ENCODE assay signal across 8 cellular contexts in the genomic region with DNA sequence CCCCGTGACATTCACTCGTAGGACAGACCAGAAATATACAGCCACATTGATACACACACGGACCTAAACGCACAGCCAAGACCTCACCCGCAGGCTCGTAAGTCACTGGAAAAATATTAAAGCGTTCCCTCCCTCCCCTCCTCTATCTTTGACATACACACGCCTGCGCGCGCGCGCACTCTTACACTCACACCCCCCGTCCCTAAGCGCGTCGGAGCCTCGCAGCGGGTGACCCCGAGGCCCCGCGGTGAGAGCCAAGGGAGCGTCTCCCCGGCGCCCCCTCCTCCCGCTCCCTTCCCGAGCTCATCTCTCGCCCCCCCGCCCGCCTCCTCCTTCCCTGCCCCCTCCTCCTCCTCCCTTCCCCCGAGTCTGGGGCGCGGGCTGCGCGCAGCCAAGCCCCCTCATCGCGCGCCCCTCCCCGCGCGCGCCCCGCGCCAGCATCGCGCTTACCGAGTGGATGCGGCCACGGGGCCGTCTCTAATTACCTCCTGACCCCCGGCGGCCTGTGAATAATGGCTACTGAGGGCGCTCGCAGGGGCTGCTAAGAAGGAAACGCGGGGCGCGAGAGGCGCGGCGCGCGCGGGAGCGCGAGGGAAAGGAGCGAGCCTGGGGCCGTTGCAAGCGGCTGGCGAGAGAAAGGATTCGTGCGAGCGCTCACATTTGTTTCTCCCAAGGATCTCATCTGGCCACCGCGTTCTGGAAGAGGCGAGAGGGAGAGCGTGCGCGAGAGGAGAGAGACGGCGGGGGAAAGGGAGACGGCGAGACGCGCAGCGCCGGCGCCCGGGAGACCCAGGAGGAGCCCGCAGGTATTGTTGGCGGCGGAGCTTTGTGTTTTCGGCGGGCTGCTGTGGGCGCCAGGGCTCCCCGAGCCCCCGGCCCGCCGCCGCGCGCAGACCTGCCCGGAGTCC. TPM values are rescaled to one million over a fixed set of nuclear protein-coding genes. Genes with fewer than 3 reads are reported as not detected.
A peak's percentile ranks its signal among the peaks of the same experiment; 100 is the strongest.
DNase-seq lines count a peak whose midpoint lies in the region; ATAC-seq and TF ChIP-seq lines count a peak whose summit lies in the region.

No MANE protein-coding gene starts in this region.

- H3K9me3 ChIP-seq in endodermal cell (ENCODE audit: control insufficient read depth, low read length) (no peaks in the 10 kb centered on the region), mucosa of rectum (ENCODE audit: control insufficient read depth in 2 of 2, low read length in 2 of 2) (no peaks in the 10 kb centered on the region), tibial nerve (no peaks in the 10 kb centered on the region)

- H3K4me3 ChIP-seq in endodermal cell (ENCODE audit: low read length) (peak overlapping the region; percentile 85), mucosa of rectum (ENCODE audit: low read length in 2 of 2) (peak overlapping the region; percentile 50 to 53), tibial nerve (peak overlapping the region; percentile 38 to 65 (median 53))

- H3K36me3 ChIP-seq in endodermal cell (ENCODE audit: control insufficient read depth, insufficient read depth, low read length) (no peaks in the 10 kb centered on the region), mucosa of rectum (ENCODE audit: control insufficient read depth in 2 of 2, insufficient read depth in 2 of 2, low read length in 2 of 2) (no peaks in the 10 kb centered on the region), tibial nerve (no peaks in the 10 kb centered on the region)

- H3K4me1 Mint-ChIP-seq in endodermal cell: peaks cover 27% of the 10 kb centered on the region

- no peak for TF ChIP-seq CTCF in endodermal cell (conservative IDR thresholded peaks at IDR 0.05)
- TF ChIP-seq CTCF in tibial nerve (IDR thresholded peaks at IDR 0.05): no peak

- H3K27ac ChIP-seq in endodermal cell (ENCODE audit: low read depth, low read length) (peak overlapping the region; percentile 86), mucosa of rectum (ENCODE audit: low read depth in 2 of 2, low read length in 2 of 2) (peak overlapping the region in 1 of 2 donors; percentile 38), tibial nerve (peak overlapping the region; percentile 34 to 77 (median 65))

- H3K4me1 ChIP-seq in endodermal cell (ENCODE audit: control insufficient read depth, insufficient read depth, low read length) (peaks cover 8% of the 10 kb centered on the region), mucosa of rectum (ENCODE audit: control insufficient read depth in 2 of 2, insufficient read depth in 2 of 2, low read length in 2 of 2) (peaks cover 7 to 10% of the 10 kb centered on the region in 2 donors), tibial nerve (peaks cover 0 to 75% (median 26%) of the 10 kb centered on the region in 4 donors)

- H3K27me3 Mint-ChIP-seq in endodermal cell (ENCODE audit: insufficient read depth): peaks cover 89% of the 10 kb centered on the region

- peak overlapping the region; percentile 89 for H3K27ac Mint-ChIP-seq in endodermal cell

- no peak for ATAC-seq in GM18873 (IDR thresholded peaks at IDR 0.05; ENCODE audit: low FRiP score, unreplicated experiment)

- H3K27me3 ChIP-seq in endodermal cell (ENCODE audit: control insufficient read depth, insufficient read depth, low read length, poor library complexity, severe bottlenecking): peaks cover 45% of the 10 kb centered on the region
- H3K27me3 ChIP-seq in mucosa of rectum (ENCODE audit: control insufficient read depth in 2 of 2, insufficient read depth in 2 of 2, low read length in 2 of 2): no peaks in the 10 kb centered on the region
- no peaks in the 10 kb centered on the region for H3K27me3 ChIP-seq in tibial nerve

- peaks cover 6% of the 10 kb centered on the region for H3K36me3 Mint-ChIP-seq in endodermal cell (ENCODE audit: low read depth)

- 1 to 4% methylated on average over 28 to 100 of the region's 103 CpGs for WGBS in endodermal cell (ENCODE audit: insufficient coverage in 1 of 2, insufficient read length in 1 of 2), 2 experiments
- WGBS in tibial nerve, 2 donors: 1 to 4% methylated on average over 76 to 98 of the region's 103 CpGs

- no peak for TF ChIP-seq POLR2A in tibial nerve (IDR thresholded peaks at IDR 0.05)

- TF ChIP-seq EP300 in tibial nerve (IDR thresholded peaks at IDR 0.05): no peak

- peak overlapping the region; percentile 84 for H3K4me3 Mint-ChIP-seq in endodermal cell

- no peaks in the 10 kb centered on the region for H3K9me3 Mint-ChIP-seq in endodermal cell

- DNase-seq in AG20443 (ENCODE audit: low spot score): peak; percentile 87
- DNase-seq in HCEC 1CT: peak; percentile 70
- DNase-seq in activated CD4-positive, alpha-beta T cell treated with anti-CD3 and anti-CD28 coated beads for 48 hours: peak; percentile 57
- peak; percentile 88 for DNase-seq in endodermal cell
- no peak for DNase-seq in tibial nerve (ENCODE audit: low spot score in 2 of 2)
- no peak for DNase-seq in HuH-7 (ENCODE audit: low spot score)

- H3K9ac ChIP-seq in endodermal cell (ENCODE audit: extremely low read depth, low read length, poor library complexity, severe bottlenecking) (peak overlapping the region; percentile 62), mucosa of rectum (ENCODE audit: low read depth in 1 of 2, low read length in 2 of 2) (peak overlapping the region; percentile 6 to 40)

RNA-seq across cellular contexts. Expression of a gene that starts 42.4 kb away (rescaled TPM):
- total RNA-seq in endodermal cell: 10 to 100 TPM; 35.9 to 42.9 TPM
- polyA plus RNA-seq in endodermal cell (2013, experiment 1 of 2): 34.4 TPM
- polyA plus RNA-seq in endodermal cell (2013, experiment 2 of 2): 37.1 TPM
- 10 to 100 TPM; 32.9 to 52.7 (median 45.9) TPM for total RNA-seq in tibial nerve

Comparison
In these comparisons a context has a peak if more than half of its experiments do, and no peak if none do; other contexts are left out.
1. DNase-seq: peak in AG20443 (single experiment), HCEC 1CT (single experiment), activated CD4-positive, alpha-beta T cell treated with anti-CD3 and anti-CD28 coated beads for 48 hours (single experiment) and endodermal cell (single experiment); none in tibial nerve (0 of 2) and HuH-7 (single experiment).
2. Peak in every context shown above with its lines, with median percentiles within 50 percentile points of each other: H3K4me3 ChIP-seq.